Comparison of ENCODE assay signal across 8 cellular contexts in genomic region chr14:39433452-39433813, GRCh38. TPM values are rescaled to one million over a fixed set of nuclear protein-coding genes. Genes with fewer than 3 reads are reported as not detected.
DNase-seq lines count a peak whose midpoint lies in the region; ATAC-seq, FAIRE-seq and TF ChIP-seq lines count a peak whose summit lies in the region.

No MANE protein-coding gene starts in this region.

- H3K9me3 ChIP-seq in heart left ventricle, result no peaks in the 10 kb centered on the region
- no peaks in the 10 kb centered on the region for H3K9me3 ChIP-seq in K562 (replicated peaks; ENCODE audit: control insufficient read depth, insufficient read depth, low read depth, low read length)
- H3K9me3 ChIP-seq in upper lobe of right lung, result no peaks in the 10 kb centered on the region

- in situ Hi-C loops in K562 (cut with MboI), result no loop called here

- ATAC-seq in heart left ventricle (no peak), Right ventricle myocardium inferior (no peak), K562 (no peak), upper lobe of right lung (no peak)

- POLR2A ChIA-PET in K562 (lab: Yijun Ruan, JAX), result interaction anchor here (2.5 kb wide), 1 partner anchor 10 kb away, joined by 15 read pairs; no protein-coding TSS in a partner anchor

- no peaks in the 10 kb centered on the region for H3K27me3 ChIP-seq in heart left ventricle
- no peaks in the 10 kb centered on the region for H3K27me3 ChIP-seq in K562 (ENCODE audit: control insufficient read depth in 2 of 2, insufficient read depth in 2 of 2, low read length in 2 of 2)
- H3K27me3 ChIP-seq in upper lobe of right lung, result no peaks in the 10 kb centered on the region

- no peak for TF ChIP-seq CTCF in heart left ventricle (IDR thresholded peaks at IDR 0.05)
- TF ChIP-seq CTCF in K562 (IDR thresholded peaks at IDR 0.05 in 2 of 3, conservative IDR thresholded peaks at IDR 0.05 in 1 of 3; ENCODE audit: insufficient read depth in 2 of 3, low read depth in 1 of 3, low read length in 3 of 3), result no peak
- no peak for TF ChIP-seq CTCF in upper lobe of right lung (IDR thresholded peaks at IDR 0.05)

- no peaks in the 10 kb centered on the region for H3K9me1 ChIP-seq in K562 (ENCODE audit: control insufficient read depth, insufficient read depth, low read length)

- H3K4me2 ChIP-seq in K562 (ENCODE audit: insufficient read depth, low read length), result peak overlapping the region; percentile 89; the same call in 1 of the 2 replicates

- TF ChIP-seq EP300 in K562 (IDR thresholded peaks at IDR 0.05; ENCODE audit: low read length), result no peak

- H3K27ac ChIP-seq in heart left ventricle, result peak overlapping the region; percentile 60 to 100 (median 98)
- H3K27ac ChIP-seq in K562 (ENCODE audit: extremely low read depth, low read depth, low read length), result no peak overlapping the region
- H3K27ac ChIP-seq in upper lobe of right lung, result peak overlapping the region; percentile 100

- H2AFZ ChIP-seq in K562 (ENCODE audit: low read depth, low read length), result peak overlapping the region; percentile 99

- no peaks in the 10 kb centered on the region for H4K20me1 ChIP-seq in K562 (replicated peaks; ENCODE audit: control insufficient read depth, insufficient read depth, low read length)

- TSS peak; percentile 67 for BruUV-seq in K562 (replicated peaks; lab: Mats Ljungman, UMichigan)

- H3K4me3 ChIP-seq in heart left ventricle (peak overlapping the region; percentile 49 to 97 (median 90)), K562 (peak overlapping the region; percentile 71), upper lobe of right lung (peak overlapping the region; percentile 90)

- TF ChIP-seq RAD21 in K562 (CRISPR knock-in tag; conservative IDR thresholded peaks at IDR 0.05 in 1 of 2, IDR thresholded peaks at IDR 0.05 in 1 of 2), result no peak

- no peak for FAIRE-seq in K562 (lab: Jason Lieb, UNC)

- peaks cover 0 to 33% (median 26%) of the 10 kb centered on the region in 12 donors for H3K4me1 ChIP-seq in heart left ventricle
- H3K4me1 ChIP-seq in K562 (replicated peaks in 1 of 2; ENCODE audit: control insufficient read depth in 2 of 2, insufficient read depth in 2 of 2, low read length in 2 of 2), result peaks cover 2 to 16% of the 10 kb centered on the region in 2 experiments; a peak in 4 of 5 replicates
- peaks cover 28% of the 10 kb centered on the region for H3K4me1 ChIP-seq in upper lobe of right lung

- TF ChIP-seq POLR2A in heart left ventricle (IDR thresholded peaks at IDR 0.05) (no peak), K562 (conservative IDR thresholded peaks at IDR 0.05) (no peak)

- CTCF ChIA-PET in K562 (lab: Yijun Ruan, JAX; ENCODE audit: low intra/inter-chr PET ratio), result interaction anchor here (0.7 kb wide), 1 partner anchor 223 kb away, joined by 3 read pairs; no protein-coding TSS in a partner anchor

- 15 to 27% (median 25%) methylated on average over 8 of the region's 8 CpGs for WGBS in heart left ventricle, 4 donors
- 5% methylated on average over 7 of the region's 8 CpGs for WGBS in K562 (ENCODE audit: insufficient coverage, low coverage, missing lambda C conversion rate)

- H3K79me2 ChIP-seq in K562 (ENCODE audit: control insufficient read depth, insufficient read depth, low read length), result peaks cover 12% of the 10 kb centered on the region

- no peak overlapping the region for H3K9ac ChIP-seq in K562 (ENCODE audit: insufficient read depth in 1 of 2, low read depth in 2 of 2, low read length in 2 of 2)

- intact Hi-C loops in heart left ventricle (cut with DNase I) (loop anchor here in 7 of 10 donors (2.0 to 10.0 kb wide), 9 partner anchors 159 to 331 kb away; partner anchors contain the start of genes TRAPPC6B (in 5 of the 7), PNN (in 3 of the 7) and SEC23A (in 2 of the 7)), Right ventricle myocardium inferior (cut with DNase I) (loop anchor here (2.0 kb wide), 2 partner anchors 259 to 331 kb away; partner anchors contain the start of genes PNN and SEC23A), K562 (cut with micrococcal nuclease) (loop anchor here (5.0 kb wide), 1 partner anchor 51 kb away; no protein-coding TSS in a partner anchor), upper lobe of right lung (cut with DNase I) (no loop called here)

- DNase-seq in heart left ventricle (no peak), Right ventricle myocardium inferior (ENCODE audit: missing footprints) (no peak), K562 (ENCODE audit: extremely low read depth in 1 of 4, low spot score in 3 of 4) (no peak), medulla oblongata (ENCODE audit: extremely low spot score) (peak; percentile 26), upper lobe of right lung (no peak), NCI-H526 treated with DMSO at 0.1 percent for 48 hours (lab: John Stamatoyannopoulos, UW) (no peak), H4 (ENCODE audit: low spot score) (no peak), anterior cingulate cortex (lab: John Stamatoyannopoulos, UW) (no peak)

- no peaks in the 10 kb centered on the region for H3K36me3 ChIP-seq in heart left ventricle
- H3K36me3 ChIP-seq in K562 (ENCODE audit: control insufficient read depth, insufficient read depth, low read length), result no peaks in the 10 kb centered on the region
- no peaks in the 10 kb centered on the region for H3K36me3 ChIP-seq in upper lobe of right lung

TF ChIP-seq in K562, 482 proteins besides CTCF, POLR2A, EP300 and RAD21:
- TF ChIP-seq HDAC2 (IDR thresholded peaks at IDR 0.05) (no peak), SMAD3 (CRISPR knock-in tag; conservative IDR thresholded peaks at IDR 0.05) (no peak)

RNA-seq across cellular contexts. Expression of gene FBXO33, which starts 1.2 kb away (rescaled TPM):
- total RNA-seq in heart left ventricle (1 to 10 TPM; 3.8 to 8.4 (median 5.8) TPM), Right ventricle myocardium inferior (4.0 TPM), K562 (2014; rRNA removed) (4.5 and 7.5 TPM in 2 replicates), K562 (2014; rRNA removed; fragmentation: Illumina TruSeq; extraction: Trizol) (5.0 and 5.1 TPM in 2 replicates), K562 (2015; rRNA removed; fragmentation: Illumina TruSeq; extraction: Trizol) (4.6 and 5.4 TPM in 2 replicates), K562 (2021) (4.9 and 5.5 TPM in 2 replicates), upper lobe of right lung (13.5 TPM)
- polyA plus RNA-seq in heart left ventricle (1 to 10 TPM; 2.5 to 6.6 TPM), K562 (2011; rRNA removed) (4.5 and 5.1 TPM in 2 replicates), K562 (2014; fragmentation: Illumina TruSeq; extraction: Trizol) (3.9 and 4.0 TPM in 2 replicates), K562 (2014; fragmentation: Nextera tagmentation; extraction: Ambion mirVana) (1 to 10 TPM; 1.6 to 2.7 TPM), K562 (2014; rRNA removed) (4.2 and 4.4 TPM in 2 replicates)
- total RNA-seq in K562 (2011; cell fraction: chromatin; rRNA removed; ENCODE audit: low replicate concordance), result 2.7 and 4.2 TPM in 2 replicates
- total RNA-seq in K562 (2011; cell fraction: nucleolus; rRNA removed), result 1.8 and 3.6 TPM in 2 replicates
- total RNA-seq in K562 (2011; cell fraction: nucleoplasm; rRNA removed), result 4.5 and 4.6 TPM in 2 replicates
- polyA plus RNA-seq in K562 (2011; cell fraction: cytosol; rRNA removed), result 1.9 and 3.0 TPM in 2 replicates
- 3.3 and 4.1 TPM in 2 replicates for polyA plus RNA-seq in K562 (2011; cell fraction: nucleus; rRNA removed)
- polyA plus RNA-seq in K562 (2012), result 3.1 and 3.8 TPM in 2 replicates
- 4.3 and 5.1 TPM in 2 replicates for polyA minus RNA-seq in K562 (2011; rRNA and poly(A)+ RNA removed)
- polyA minus RNA-seq in K562 (2011; cell fraction: cytosol; rRNA and poly(A)+ RNA removed), result 2.6 and 2.7 TPM in 2 replicates
- polyA minus RNA-seq in K562 (2011; cell fraction: nucleus; rRNA and poly(A)+ RNA removed), result 4.3 and 6.1 TPM in 2 replicates
- 15.1 and 16.8 TPM in 2 replicates for total RNA-seq in H4 (2014; rRNA removed; shearing (Covaris generic))
